Comparison of ENCODE assay signal across 11 cellular contexts in genomic region chr20:50034567-50035170, GRCh38. TPM values are rescaled to one million over a fixed set of nuclear protein-coding genes. Genes with fewer than 3 reads are reported as not detected.
DNase-seq lines count a peak whose midpoint lies in the region; ATAC-seq and TF ChIP-seq lines count a peak whose summit lies in the region.
"Had no signal": no experiment of that assay in that cellular context is flagged by ENCODE, and none has a peak within 500 bp of the region (broad histone marks: within the 10 kb centered on the region; RNA-seq: fewer than 3 reads in every experiment).

No MANE protein-coding gene starts in this region.

- H3K4me1 ChIP-seq in right cardiac atrium (ENCODE audit: control insufficient read depth, insufficient read depth, low read length) (peaks cover 4% of the 10 kb centered on the region), transverse colon (peaks cover 4 to 28% (median 19%) of the 10 kb centered on the region in 4 donors), lower lobe of right lung (peaks cover 24% of the 10 kb centered on the region)

- H3K36me3 ChIP-seq in transverse colon (no peaks in the 10 kb centered on the region), lower lobe of right lung (no peaks in the 10 kb centered on the region)
- H3K36me3 ChIP-seq: ovary had no signal

- no peak for TF ChIP-seq EP300 in transverse colon (IDR thresholded peaks at IDR 0.05; ENCODE audit: low read depth)

- intact Hi-C loops in right cardiac atrium (cut with DNase I) (no loop called here), transverse colon (cut with DNase I; ENCODE audit: low total_unique reads) (no loop called here), lower lobe of right lung (cut with DNase I) (no loop called here)

- in situ Hi-C loops in transverse colon (cut with MboI; ENCODE audit: low pct_ligation_motif_present in 1 of 4, low pct_unique_long_range_greater_than_20kb in 1 of 4, low sequenced_read_pairs in 3 of 4), result no loop called here

- 72% methylated on average over 9 of the region's 9 CpGs for WGBS in right cardiac atrium
- WGBS in transverse colon (ENCODE audit: low coverage in 1 of 2), 2 donors, result 73% methylated on average over 9 of the region's 9 CpGs; no CpG with 5 or more reads in 1 of the 2 donors

- H3K27ac ChIP-seq in right cardiac atrium (ENCODE audit: low read length), result no peak overlapping the region
- peak overlapping the region in 3 of 4 donors; percentile 29 to 58 (median 46) for H3K27ac ChIP-seq in transverse colon
- H3K27ac ChIP-seq in lower lobe of right lung, result no peak overlapping the region
- H3K27ac ChIP-seq: ovary had no signal

- H3K9me3 ChIP-seq in right cardiac atrium (ENCODE audit: control insufficient read depth, low read length), result no peaks in the 10 kb centered on the region
- no peaks in the 10 kb centered on the region for H3K9me3 ChIP-seq in transverse colon
- H3K9me3 ChIP-seq in lower lobe of right lung, result no peaks in the 10 kb centered on the region
- H3K9me3 ChIP-seq: ovary had no signal

- peak; percentile 46 for DNase-seq in DMS53 (lab: John Stamatoyannopoulos, UW)
- no peak for DNase-seq in DMS53 treated with DMSO at 0.1 percent for 48 hours (lab: John Stamatoyannopoulos, UW; ENCODE audit: unreplicated experiment)
- peak; percentile 26 for DNase-seq in amniotic stem cell (lab: John Stamatoyannopoulos, UW)
- DNase-seq in right cardiac atrium, result peak in 2 of 3 donors; percentile 54 to 67
- DNase-seq in transverse colon, result no peak
- no peak for DNase-seq in lower lobe of right lung
- no peak for DNase-seq in NCI-H2081 (lab: John Stamatoyannopoulos, UW)
- DNase-seq: NCI-H2227 treated with DMSO at 0.1 percent for 48 hours, ovary, T-cell had no signal

- H3K27me3 ChIP-seq in right cardiac atrium (ENCODE audit: control insufficient read depth, insufficient read depth) (no peaks in the 10 kb centered on the region), transverse colon (no peaks in the 10 kb centered on the region), lower lobe of right lung (ENCODE audit: low read depth) (no peaks in the 10 kb centered on the region)
- H3K27me3 ChIP-seq: ovary had no signal

- TF ChIP-seq POLR2A in transverse colon (IDR thresholded peaks at IDR 0.05), result no peak

- TF ChIP-seq CTCF in transverse colon (IDR thresholded peaks at IDR 0.05), result no peak
- TF ChIP-seq CTCF in lower lobe of right lung (IDR thresholded peaks at IDR 0.05), result no peak

- H3K4me3 ChIP-seq in right cardiac atrium (ENCODE audit: low read length) (no peak overlapping the region), transverse colon (no peak overlapping the region), lower lobe of right lung (no peak overlapping the region)
- H3K4me3 ChIP-seq: ovary had no signal

- ATAC-seq in right cardiac atrium, result peak in 1 of 2 donors; percentile 33
- no peak for ATAC-seq in lower lobe of right lung
- no peak for ATAC-seq in HG02623 (IDR thresholded peaks at IDR 0.05; ENCODE audit: unreplicated experiment)
- ATAC-seq: T-cell had no signal

RNA-seq across cellular contexts. Expression of gene SNAI1, which starts 51.9 kb away (rescaled TPM):
- total RNA-seq in right cardiac atrium, result 1 to 10 TPM; 2.9 to 6.0 (median 3.4) TPM
- 8.4 TPM for polyA plus RNA-seq in right cardiac atrium
- under 1 TPM in 3 of 4 donors, not detected in 1; 0.32 to 0.41 (median 0.40) TPM for total RNA-seq in transverse colon
- 1.9 TPM for total RNA-seq in lower lobe of right lung

Comparison
In these comparisons a context has a peak if more than half of its experiments do, and no peak if none do; other contexts are left out.
1. DNase-seq: peak in DMS53 (single experiment), amniotic stem cell (single experiment) and right cardiac atrium (2 of 3); none in DMS53 treated with DMSO at 0.1 percent for 48 hours (single experiment), transverse colon (single experiment), lower lobe of right lung (single experiment) and NCI-H2081 (0 of 2).
2. H3K27ac ChIP-seq: peak in transverse colon (3 of 4); none in right cardiac atrium (single experiment) and lower lobe of right lung (single experiment).